18 cellular contexts compared by ENCODE assay signal in genomic region chr13:100815476-100816046, GRCh38.
DNase-seq lines count a peak whose midpoint lies in the region; ATAC-seq and TF ChIP-seq lines count a peak whose summit lies in the region.
"Had no signal": no experiment of that assay in that cellular context is flagged by ENCODE, and none has a peak within 500 bp of the region (broad histone marks: within the 10 kb centered on the region; RNA-seq: fewer than 3 reads in every experiment).

No MANE protein-coding gene starts in this region.

- H3K4me3 Mint-ChIP-seq in Caco-2 (ENCODE audit: unreplicated experiment) (no peak overlapping the region), progenitor cell of endocrine pancreas (ENCODE audit: low read depth) (no peak overlapping the region)
- H3K4me3 Mint-ChIP-seq: CD14-positive monocyte had no signal

- BruUV-seq in Caco-2 (replicated peaks; lab: Mats Ljungman, UMichigan) = no TSS peak

- ATAC-seq in GM21723 (IDR thresholded peaks at IDR 0.05; ENCODE audit: unreplicated experiment) = no peak
- ATAC-seq: A549 had no signal

- peaks cover 13% of the 10 kb centered on the region for H3K4me1 Mint-ChIP-seq in Caco-2 (ENCODE audit: low read depth, unreplicated experiment)
- no peaks in the 10 kb centered on the region for H3K4me1 Mint-ChIP-seq in progenitor cell of endocrine pancreas (ENCODE audit: low read depth)
- H3K4me1 Mint-ChIP-seq: CD14-positive monocyte had no signal

- H3K27me3 ChIP-seq in Caco-2 (replicated peaks; ENCODE audit: control insufficient read depth, insufficient read depth, low read length) (no peaks in the 10 kb centered on the region), thyroid gland (no peaks in the 10 kb centered on the region)

- H3K27ac Mint-ChIP-seq in Caco-2 (ENCODE audit: unreplicated experiment) = peak overlapping the region; percentile 10
- no peak overlapping the region for H3K27ac Mint-ChIP-seq in progenitor cell of endocrine pancreas
- H3K27ac Mint-ChIP-seq: CD14-positive monocyte had no signal

- peaks cover 9% of the 10 kb centered on the region for H3K9me3 ChIP-seq in Caco-2
- no peaks in the 10 kb centered on the region for H3K9me3 ChIP-seq in SK-N-MC (ENCODE audit: low read depth, low read length)
- no peaks in the 10 kb centered on the region for H3K9me3 ChIP-seq in thyroid gland
- H3K9me3 ChIP-seq: A549 had no signal

- DNase-seq in Caco-2 (no peak), SK-N-MC (ENCODE audit: low read depth, low spot score) (peak; percentile 73), fibroblast of the aortic adventitia (ENCODE audit: low read depth) (peak; percentile 69), mucosa of gallbladder (ENCODE audit: low spot score) (peak; percentile 27), progenitor cell of endocrine pancreas (ENCODE audit: low spot score, unreplicated experiment) (no peak), thyroid gland (no peak), COLO829 (ENCODE audit: low spot score) (no peak)
- DNase-seq: DMS79, MM.1S, NCI-H1105, NCI-H1694 treated with DMSO at 0.1 percent for 48 hours, NCI-H2171, NCI-H446 treated with DMSO at 0.1 percent for 48 hours, NCI-H748 treated with DMSO at 0.1 percent for 48 hours, Right ventricle myocardium superior had no signal

- no peaks in the 10 kb centered on the region for H3K36me3 Mint-ChIP-seq in Caco-2 (ENCODE audit: insufficient read depth, unreplicated experiment)
- no peaks in the 10 kb centered on the region for H3K36me3 Mint-ChIP-seq in progenitor cell of endocrine pancreas (ENCODE audit: insufficient read depth)
- H3K36me3 Mint-ChIP-seq: CD14-positive monocyte had no signal

- H3K36me3 ChIP-seq in Caco-2 (ENCODE audit: control insufficient read depth, insufficient read depth, low read length) = no peaks in the 10 kb centered on the region
- H3K36me3 ChIP-seq in SK-N-MC (ENCODE audit: insufficient read depth, low read length) = no peaks in the 10 kb centered on the region
- H3K36me3 ChIP-seq in thyroid gland = no peaks in the 10 kb centered on the region

- CTCF ChIA-PET in Caco-2 (lab: Charles Lee) = no interaction called here

- H3K9me3 Mint-ChIP-seq in Caco-2 (ENCODE audit: unreplicated experiment) (peaks cover 44% of the 10 kb centered on the region), progenitor cell of endocrine pancreas (ENCODE audit: low read depth) (no peaks in the 10 kb centered on the region)

- H3K27me3 Mint-ChIP-seq in Caco-2 (ENCODE audit: insufficient read depth, unreplicated experiment) (no peaks in the 10 kb centered on the region), progenitor cell of endocrine pancreas (no peaks in the 10 kb centered on the region)

- TF ChIP-seq POLR2A in thyroid gland (IDR thresholded peaks at IDR 0.05) = no peak

- H3K4me3 ChIP-seq in Caco-2 (ENCODE audit: low read depth, low read length) (no peak overlapping the region), SK-N-MC (no peak overlapping the region; the same call in 1 of the 2 replicates), fibroblast of the aortic adventitia (ENCODE audit: low read depth, low read length) (no peak overlapping the region), thyroid gland (replicated peaks in 1 of 3) (no peak overlapping the region)
- H3K4me3 ChIP-seq: A549 had no signal

- H3K27ac ChIP-seq in SK-N-MC = peak overlapping the region; percentile 38; the same call in 1 of the 2 replicates
- H3K27ac ChIP-seq in thyroid gland = no peak overlapping the region
- H3K27ac ChIP-seq: A549 had no signal

- TF ChIP-seq CTCF in Caco-2 (IDR thresholded peaks at IDR 0.05; ENCODE audit: insufficient read depth in 1 of 2, low read depth in 1 of 2, low read length in 1 of 2, severe bottlenecking in 1 of 2, unreplicated experiment in 1 of 2) (no peak), fibroblast of the aortic adventitia (IDR thresholded peaks at IDR 0.05; ENCODE audit: insufficient read depth, low read length) (no peak), progenitor cell of endocrine pancreas (IDR thresholded peaks at IDR 0.05; ENCODE audit: unreplicated experiment) (no peak), thyroid gland (IDR thresholded peaks at IDR 0.05) (no peak)

- peaks cover 15% of the 10 kb centered on the region for H3K4me1 ChIP-seq in Caco-2
- peaks cover 0 to 2% of the 10 kb centered on the region in 2 donors for H3K4me1 ChIP-seq in thyroid gland
- H3K4me1 ChIP-seq: A549 had no signal

- intact Hi-C loops in Caco-2 (cut with micrococcal nuclease; ENCODE audit: unreplicated experiment) = no loop called here
- intact Hi-C loops in thyroid gland (cut with DNase I) = no loop called here

- WGBS in thyroid gland, 2 donors = 70 to 71% methylated on average over 3 of the region's 3 CpGs

- no peak overlapping the region for H3K9ac ChIP-seq in SK-N-MC (ENCODE audit: insufficient read length)

- POLR2A ChIA-PET in Caco-2 (lab: Charles Lee) = no interaction called here

Comparison
In these comparisons a context has a peak if more than half of its experiments do, and no peak if none do; other contexts are left out.
1. DNase-seq: peak in SK-N-MC (single experiment), fibroblast of the aortic adventitia (single experiment) and mucosa of gallbladder (single experiment); none in Caco-2 (0 of 2), progenitor cell of endocrine pancreas (single experiment), thyroid gland (0 of 2) and COLO829 (single experiment).